Comparison of ENCODE assay signal across 10 cellular contexts in the genomic region with DNA sequence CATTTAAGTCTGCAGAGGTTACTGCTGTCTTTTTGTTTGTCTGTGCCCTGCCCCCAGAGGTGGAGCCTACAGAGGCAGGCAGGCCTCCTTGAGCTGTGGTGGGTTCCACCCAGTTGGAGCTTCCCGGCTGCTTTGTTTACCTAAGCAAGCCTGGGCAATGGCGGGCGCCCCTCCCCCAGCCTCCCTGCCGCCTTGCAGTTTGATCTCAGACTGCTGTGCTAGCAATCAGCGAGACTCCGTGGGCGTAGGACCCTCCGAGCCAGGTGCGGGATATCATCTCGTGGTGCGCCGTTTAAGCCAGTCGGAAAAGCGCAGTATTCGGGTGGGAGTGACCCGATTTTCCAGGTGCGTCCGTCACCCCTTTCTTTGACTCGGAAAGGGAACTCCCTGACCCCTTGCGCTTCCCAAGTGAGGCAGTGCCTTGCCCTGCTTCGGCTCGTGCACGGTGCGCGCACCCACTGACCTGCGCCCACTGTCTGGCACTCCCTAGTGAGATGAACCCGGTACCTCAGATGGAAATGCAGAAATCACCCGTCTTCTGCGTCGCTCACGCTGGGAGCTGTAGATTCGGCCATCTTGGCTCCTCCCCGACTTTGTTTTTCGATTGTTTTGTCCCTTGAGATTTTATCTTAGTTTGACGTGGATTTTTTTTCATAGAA. TPM values are rescaled to one million over a fixed set of nuclear protein-coding genes. Genes with fewer than 3 reads are reported as not detected.
DNase-seq lines count a peak whose midpoint lies in the region; ATAC-seq, FAIRE-seq and TF ChIP-seq lines count a peak whose summit lies in the region.
"Not testable (repeated sequence)": the region's sequence is repeated elsewhere in the genome, so short reads cannot be mapped to it uniquely, and the experiment has no call there.
"Had no signal": no experiment of that assay in that cellular context is flagged by ENCODE, and none has a peak within 500 bp of the region (broad histone marks: within the 10 kb centered on the region; RNA-seq: fewer than 3 reads in every experiment).

No MANE protein-coding gene starts in this region.

- TF ChIP-seq RAD21 in A549 (conservative IDR thresholded peaks at IDR 0.05 in 1 of 2, IDR thresholded peaks at IDR 0.05 in 1 of 2): not testable (repeated sequence)

- H3K9me3 ChIP-seq in A549; iPS DF 6.9 (ENCODE audit: control insufficient read depth, insufficient read depth, low read length): not testable (repeated sequence)

- CTCF ChIA-PET in A549 (lab: Yijun Ruan, JAX): not testable (repeated sequence)

- POLR2A ChIA-PET in A549 (lab: Yijun Ruan, JAX): not testable (repeated sequence)

- FAIRE-seq in A549 (lab: Jason Lieb, UNC); bronchial epithelial cell (lab: Jason Lieb, UNC): not testable (repeated sequence)

- H3K4me1 Mint-ChIP-seq in T-helper 2 cell treated with Interferon-gamma antibody and Interleukin-4, amounts not matched to agents 5 μg/mL and 100 μg/mL, for 36 hours (ENCODE audit: low read depth): not testable (repeated sequence)
- H3K4me1 Mint-ChIP-seq in nephron progenitor cell: peaks cover 19% of the 10 kb centered on the region

- not testable (repeated sequence) for H3K4me1 ChIP-seq in A549; iPS DF 6.9 (ENCODE audit: control insufficient read depth, insufficient read depth, low read length)

- H3K36me3 Mint-ChIP-seq in T-helper 2 cell treated with Interferon-gamma antibody and Interleukin-4, amounts not matched to agents 5 μg/mL and 100 μg/mL, for 36 hours (ENCODE audit: low read depth): not testable (repeated sequence)
- peaks cover 43% of the 10 kb centered on the region for H3K36me3 Mint-ChIP-seq in nephron progenitor cell (ENCODE audit: low read depth)

- not testable (repeated sequence) for H3K36me3 ChIP-seq in H7 (replicated peaks; ENCODE audit: control insufficient read depth, insufficient read depth, low read length); bronchial epithelial cell (ENCODE audit: control insufficient read depth, insufficient read depth, low read length); iPS DF 6.9 (ENCODE audit: control insufficient read depth, insufficient read depth, low read length)

- not testable (repeated sequence) for H3K27me3 Mint-ChIP-seq in T-helper 2 cell treated with Interferon-gamma antibody and Interleukin-4, amounts not matched to agents 5 μg/mL and 100 μg/mL, for 36 hours (ENCODE audit: low read depth); nephron progenitor cell (ENCODE audit: low read depth, poor library complexity)

- not testable (repeated sequence) for TF ChIP-seq EP300 in A549 (IDR thresholded peaks at IDR 0.05)

- peak overlapping the region; percentile 29 for H3K4me3 Mint-ChIP-seq in T-helper 2 cell treated with Interferon-gamma antibody and Interleukin-4, amounts not matched to agents 5 μg/mL and 100 μg/mL, for 36 hours
- H3K4me3 Mint-ChIP-seq in nephron progenitor cell: peak overlapping the region; percentile 91

- TF ChIP-seq POLR2A in A549 (IDR thresholded peaks at IDR 0.05; ENCODE audit: low read length): not testable (repeated sequence)

- peak overlapping the region; percentile 55 to 64; a peak in 4 of 6 replicates for H3K27ac ChIP-seq in A549
- H3K27ac ChIP-seq in iPS DF 6.9 (ENCODE audit: low read length): not testable (repeated sequence)

- not testable (repeated sequence) for H3K9me3 Mint-ChIP-seq in T-helper 2 cell treated with Interferon-gamma antibody and Interleukin-4, amounts not matched to agents 5 μg/mL and 100 μg/mL, for 36 hours
- peaks cover 71% of the 10 kb centered on the region for H3K9me3 Mint-ChIP-seq in nephron progenitor cell

- peak; percentile 10 to 19 for DNase-seq in A549 (ENCODE audit: low read depth in 1 of 2, low spot score in 1 of 2)
- not testable (repeated sequence) for DNase-seq in H7; T-helper 2 cell treated with Interferon-gamma antibody and Interleukin-4, amounts not matched to agents 5 μg/mL and 100 μg/mL, for 36 hours (ENCODE audit: low spot score); iPS DF 6.9 (ENCODE audit: low read depth, low spot score); nephron progenitor cell
- DNase-seq in NCI-H146 (lab: John Stamatoyannopoulos, UW): peak; percentile 26
- peak; percentile 72 to 78 for DNase-seq in NCI-H526 (lab: John Stamatoyannopoulos, UW)
- DNase-seq in bronchial epithelial cell (ENCODE audit: low read depth): peak; percentile 22

- H3K27me3 ChIP-seq in H7 (ENCODE audit: control insufficient read depth, insufficient read depth, low read length); bronchial epithelial cell (ENCODE audit: control insufficient read depth, insufficient read depth, low read length); iPS DF 6.9 (ENCODE audit: control insufficient read depth, insufficient read depth, low read length): not testable (repeated sequence)

- H3K4me3 ChIP-seq in A549 (peak overlapping the region; percentile 47), H7 (ENCODE audit: insufficient read depth, low read depth, low read length) (peak overlapping the region; percentile 33), bronchial epithelial cell (ENCODE audit: low read depth, low read length) (peak overlapping the region; percentile 36), iPS DF 6.9 (ENCODE audit: low read length) (peak overlapping the region; percentile 26; the same call in 1 of the 2 replicates)

- 63% methylated on average over 22 of the region's 35 CpGs for WGBS in A549 (ENCODE audit: missing lambda C conversion rate)
- WGBS in iPS DF 6.9 (ENCODE audit: insufficient coverage, insufficient read length): no CpG with 5 or more reads among the region's 35 CpGs

- peak overlapping the region; percentile 73 for H3K4me2 ChIP-seq in A549

- H3K27ac Mint-ChIP-seq in T-helper 2 cell treated with Interferon-gamma antibody and Interleukin-4, amounts not matched to agents 5 μg/mL and 100 μg/mL, for 36 hours: not testable (repeated sequence)
- H3K27ac Mint-ChIP-seq in nephron progenitor cell: peak overlapping the region; percentile 89

- ATAC-seq in A549: not testable (repeated sequence)

- not testable (repeated sequence) for TF ChIP-seq CTCF in A549 (IDR thresholded peaks at IDR 0.05); bronchial epithelial cell (IDR thresholded peaks at IDR 0.05; ENCODE audit: insufficient read depth, low read length, severe bottlenecking); nephron progenitor cell (IDR thresholded peaks at IDR 0.05)

RNA-seq across cellular contexts. Expression of gene EBNA1BP2, which starts 52.0 kb away (rescaled TPM):
- polyA plus RNA-seq in A549 (2011; rRNA removed) (84.9 and 109 TPM in 2 replicates), A549 (2017; fragmentation: RNase III; extraction: RNeasy Plus Mini Kit Qiagen cat#74134 plus additional on column Dnase treatment) (139 to 178 TPM (median 151 TPM) in 3 replicates)
- 133 and 149 TPM in 2 replicates for polyA plus RNA-seq in A549 (2012; cell fraction: cytosol; rRNA removed)
- 93.1 and 111 TPM in 2 replicates for polyA plus RNA-seq in A549 (2012; cell fraction: nucleus; rRNA removed)
- 35.7 and 39.3 TPM in 2 replicates for polyA minus RNA-seq in A549 (2011; rRNA and poly(A)+ RNA removed)
- total RNA-seq in H7 (2014; rRNA removed; shearing (Covaris generic)): 138 and 151 TPM in 2 replicates
- total RNA-seq in bronchial epithelial cell: 161 and 186 TPM in 2 replicates

RNA-seq across cellular contexts. Expression of gene CFAP57, which starts 52.1 kb away (rescaled TPM):
- polyA plus RNA-seq in A549 (2011; rRNA removed) (0.80 and 1.3 TPM in 2 replicates), A549 (2017; fragmentation: RNase III; extraction: RNeasy Plus Mini Kit Qiagen cat#74134 plus additional on column Dnase treatment) (0.54 to 0.73 TPM (median 0.62 TPM) in 3 replicates)
- polyA plus RNA-seq in A549 (2012; cell fraction: cytosol; rRNA removed): 0.22 and 0.35 TPM in 2 replicates
- 0.28 and 0.34 TPM in 2 replicates for polyA plus RNA-seq in A549 (2012; cell fraction: nucleus; rRNA removed)
- polyA minus RNA-seq in A549 (2011; rRNA and poly(A)+ RNA removed): 1.3 and 2.2 TPM in 2 replicates
- total RNA-seq in H7 (2014; rRNA removed; shearing (Covaris generic)): 0.14 TPM in 1 of 2 replicates, not detected in the other
- total RNA-seq in bronchial epithelial cell: under 0.01 TPM in 1 of 2 replicates, not detected in the other
- total RNA-seq: ascending aorta, right lobe of liver had no signal
